1 cellular context compared by ENCODE assay signal in the genomic region with DNA sequence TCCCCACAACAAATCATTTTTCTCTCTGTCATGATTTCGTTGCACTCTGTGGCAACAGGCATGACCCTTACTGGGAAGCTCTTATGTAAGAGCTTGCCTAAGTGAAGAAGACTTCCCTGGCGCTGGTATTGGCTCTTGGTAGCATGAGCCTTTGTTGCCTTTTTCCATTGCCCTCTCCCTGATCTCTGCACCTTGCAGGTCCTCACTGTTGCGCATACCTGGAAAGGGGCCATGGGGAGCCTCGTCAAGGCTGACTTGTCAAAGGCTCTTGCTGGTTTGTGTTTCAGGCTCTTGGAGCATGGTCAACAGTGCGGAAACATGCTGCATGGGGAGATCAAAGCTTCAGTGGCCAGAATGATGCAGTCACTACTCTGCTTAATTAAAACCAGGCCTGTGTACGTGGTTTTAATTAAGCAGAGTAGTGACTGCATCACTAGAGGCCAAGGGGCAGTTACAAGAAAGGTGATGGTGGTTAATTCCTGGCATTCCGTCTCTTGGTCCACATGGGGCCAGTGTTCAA.
TF ChIP-seq lines count a peak whose summit lies in the region.

No MANE protein-coding gene starts in this region.

TF ChIP-seq in GM23338, 12 proteins besides CTCF, POLR2A, EP300 and RAD21 (continued from another document):
- TF ChIP-seq, protein P1, sequence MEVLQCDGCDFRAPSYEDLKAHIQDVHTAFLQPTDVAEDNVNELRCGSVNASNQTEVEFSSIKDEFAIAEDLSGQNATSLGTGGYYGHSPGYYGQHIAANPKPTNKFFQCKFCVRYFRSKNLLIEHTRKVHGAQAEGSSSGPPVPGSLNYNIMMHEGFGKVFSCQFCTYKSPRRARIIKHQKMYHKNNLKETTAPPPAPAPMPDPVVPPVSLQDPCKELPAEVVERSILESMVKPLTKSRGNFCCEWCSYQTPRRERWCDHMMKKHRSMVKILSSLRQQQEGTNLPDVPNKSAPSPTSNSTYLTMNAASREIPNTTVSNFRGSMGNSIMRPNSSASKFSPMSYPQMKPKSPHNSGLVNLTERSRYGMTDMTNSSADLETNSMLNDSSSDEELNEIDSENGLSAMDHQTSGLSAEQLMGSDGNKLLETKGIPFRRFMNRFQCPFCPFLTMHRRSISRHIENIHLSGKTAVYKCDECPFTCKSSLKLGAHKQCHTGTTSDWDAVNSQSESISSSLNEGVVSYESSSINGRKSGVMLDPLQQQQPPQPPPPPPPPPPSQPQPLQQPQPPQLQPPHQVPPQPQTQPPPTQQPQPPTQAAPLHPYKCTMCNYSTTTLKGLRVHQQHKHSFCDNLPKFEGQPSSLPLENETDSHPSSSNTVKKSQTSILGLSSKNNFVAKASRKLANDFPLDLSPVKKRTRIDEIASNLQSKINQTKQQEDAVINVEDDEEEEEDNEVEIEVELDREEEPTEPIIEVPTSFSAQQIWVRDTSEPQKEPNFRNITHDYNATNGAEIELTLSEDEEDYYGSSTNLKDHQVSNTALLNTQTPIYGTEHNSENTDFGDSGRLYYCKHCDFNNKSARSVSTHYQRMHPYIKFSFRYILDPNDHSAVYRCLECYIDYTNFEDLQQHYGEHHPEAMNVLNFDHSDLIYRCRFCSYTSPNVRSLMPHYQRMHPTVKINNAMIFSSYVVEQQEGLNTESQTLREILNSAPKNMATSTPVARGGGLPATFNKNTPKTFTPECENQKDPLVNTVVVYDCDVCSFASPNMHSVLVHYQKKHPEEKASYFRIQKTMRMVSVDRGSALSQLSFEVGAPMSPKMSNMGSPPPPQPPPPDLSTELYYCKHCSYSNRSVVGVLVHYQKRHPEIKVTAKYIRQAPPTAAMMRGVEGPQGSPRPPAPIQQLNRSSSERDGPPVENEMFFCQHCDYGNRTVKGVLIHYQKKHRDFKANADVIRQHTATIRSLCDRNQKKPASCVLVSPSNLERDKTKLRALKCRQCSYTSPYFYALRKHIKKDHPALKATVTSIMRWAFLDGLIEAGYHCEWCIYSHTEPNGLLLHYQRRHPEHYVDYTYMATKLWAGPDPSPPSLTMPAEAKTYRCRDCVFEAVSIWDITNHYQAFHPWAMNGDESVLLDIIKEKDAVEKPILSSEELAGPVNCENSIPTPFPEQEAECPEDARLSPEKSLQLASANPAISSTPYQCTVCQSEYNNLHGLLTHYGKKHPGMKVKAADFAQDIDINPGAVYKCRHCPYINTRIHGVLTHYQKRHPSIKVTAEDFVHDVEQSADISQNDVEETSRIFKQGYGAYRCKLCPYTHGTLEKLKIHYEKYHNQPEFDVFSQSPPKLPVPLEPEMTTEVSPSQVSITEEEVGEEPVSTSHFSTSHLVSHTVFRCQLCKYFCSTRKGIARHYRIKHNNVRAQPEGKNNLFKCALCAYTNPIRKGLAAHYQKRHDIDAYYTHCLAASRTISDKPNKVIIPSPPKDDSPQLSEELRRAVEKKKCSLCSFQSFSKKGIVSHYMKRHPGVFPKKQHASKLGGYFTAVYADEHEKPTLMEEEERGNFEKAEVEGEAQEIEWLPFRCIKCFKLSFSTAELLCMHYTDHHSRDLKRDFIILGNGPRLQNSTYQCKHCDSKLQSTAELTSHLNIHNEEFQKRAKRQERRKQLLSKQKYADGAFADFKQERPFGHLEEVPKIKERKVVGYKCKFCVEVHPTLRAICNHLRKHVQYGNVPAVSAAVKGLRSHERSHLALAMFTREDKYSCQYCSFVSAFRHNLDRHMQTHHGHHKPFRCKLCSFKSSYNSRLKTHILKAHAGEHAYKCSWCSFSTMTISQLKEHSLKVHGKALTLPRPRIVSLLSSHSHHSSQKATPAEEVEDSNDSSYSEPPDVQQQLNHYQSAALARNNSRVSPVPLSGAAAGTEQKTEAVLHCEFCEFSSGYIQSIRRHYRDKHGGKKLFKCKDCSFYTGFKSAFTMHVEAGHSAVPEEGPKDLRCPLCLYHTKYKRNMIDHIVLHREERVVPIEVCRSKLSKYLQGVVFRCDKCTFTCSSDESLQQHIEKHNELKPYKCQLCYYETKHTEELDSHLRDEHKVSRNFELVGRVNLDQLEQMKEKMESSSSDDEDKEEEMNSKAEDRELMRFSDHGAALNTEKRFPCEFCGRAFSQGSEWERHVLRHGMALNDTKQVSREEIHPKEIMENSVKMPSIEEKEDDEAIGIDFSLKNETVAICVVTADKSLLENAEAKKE (CRISPR knock-in tag; IDR thresholded peaks at IDR 0.05), result peak; percentile 8; the same call in 1 of the 2 replicates
